Comparison of ENCODE assay signal across 3 cellular contexts in the genomic region with DNA sequence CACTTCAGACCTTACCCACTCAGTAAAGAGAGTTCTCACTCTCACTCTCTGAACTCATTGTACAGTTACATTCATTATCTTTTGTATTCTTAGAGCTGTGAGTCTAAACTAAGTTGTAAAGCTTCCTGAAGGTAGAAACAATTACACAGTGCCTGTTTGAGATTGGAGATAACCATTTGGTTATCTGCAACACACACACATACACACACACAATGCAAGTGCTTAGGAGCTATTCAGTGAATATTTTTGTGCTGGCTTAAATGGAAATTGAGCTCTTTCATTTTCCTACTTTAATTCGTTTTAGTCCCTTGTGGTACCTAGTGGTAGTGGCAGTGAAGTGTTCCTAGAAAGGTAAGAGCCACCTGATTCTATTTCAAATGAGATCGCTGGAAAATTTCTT.
TF ChIP-seq lines count a peak whose summit lies in the region.

No MANE protein-coding gene starts in this region.

TF ChIP-seq in SK-N-SH, 30 proteins besides CTCF, POLR2A, EP300 and RAD21:
- TF ChIP-seq, protein P1, sequence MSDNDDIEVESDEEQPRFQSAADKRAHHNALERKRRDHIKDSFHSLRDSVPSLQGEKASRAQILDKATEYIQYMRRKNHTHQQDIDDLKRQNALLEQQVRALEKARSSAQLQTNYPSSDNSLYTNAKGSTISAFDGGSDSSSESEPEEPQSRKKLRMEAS (IDR thresholded peaks at IDR 0.05; ENCODE audit: low read depth) = no peak
- TF ChIP-seq MXI1 (IDR thresholded peaks at IDR 0.05; ENCODE audit: low read depth, low read length) = no peak
- TF ChIP-seq POLR2AphosphoS5 (IDR thresholded peaks at IDR 0.05; ENCODE audit: low read depth, low read length) = no peak
- no peak for TF ChIP-seq SMC3 (IDR thresholded peaks at IDR 0.05; ENCODE audit: low read depth, low read length)
- no peak for TF ChIP-seq NFIC (IDR thresholded peaks at IDR 0.05; ENCODE audit: borderline replicate concordance)
- TF ChIP-seq RFX5 (IDR thresholded peaks at IDR 0.05; ENCODE audit: low read length) = no peak
- no peak for TF ChIP-seq JUND (IDR thresholded peaks at IDR 0.05)
- TF ChIP-seq, protein P2, sequence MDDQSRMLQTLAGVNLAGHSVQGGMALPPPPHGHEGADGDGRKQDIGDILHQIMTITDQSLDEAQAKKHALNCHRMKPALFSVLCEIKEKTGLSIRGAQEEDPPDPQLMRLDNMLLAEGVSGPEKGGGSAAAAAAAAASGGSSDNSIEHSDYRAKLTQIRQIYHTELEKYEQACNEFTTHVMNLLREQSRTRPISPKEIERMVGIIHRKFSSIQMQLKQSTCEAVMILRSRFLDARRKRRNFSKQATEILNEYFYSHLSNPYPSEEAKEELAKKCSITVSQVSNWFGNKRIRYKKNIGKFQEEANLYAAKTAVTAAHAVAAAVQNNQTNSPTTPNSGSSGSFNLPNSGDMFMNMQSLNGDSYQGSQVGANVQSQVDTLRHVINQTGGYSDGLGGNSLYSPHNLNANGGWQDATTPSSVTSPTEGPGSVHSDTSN (IDR thresholded peaks at IDR 0.05) = no peak
- TF ChIP-seq, protein P3, sequence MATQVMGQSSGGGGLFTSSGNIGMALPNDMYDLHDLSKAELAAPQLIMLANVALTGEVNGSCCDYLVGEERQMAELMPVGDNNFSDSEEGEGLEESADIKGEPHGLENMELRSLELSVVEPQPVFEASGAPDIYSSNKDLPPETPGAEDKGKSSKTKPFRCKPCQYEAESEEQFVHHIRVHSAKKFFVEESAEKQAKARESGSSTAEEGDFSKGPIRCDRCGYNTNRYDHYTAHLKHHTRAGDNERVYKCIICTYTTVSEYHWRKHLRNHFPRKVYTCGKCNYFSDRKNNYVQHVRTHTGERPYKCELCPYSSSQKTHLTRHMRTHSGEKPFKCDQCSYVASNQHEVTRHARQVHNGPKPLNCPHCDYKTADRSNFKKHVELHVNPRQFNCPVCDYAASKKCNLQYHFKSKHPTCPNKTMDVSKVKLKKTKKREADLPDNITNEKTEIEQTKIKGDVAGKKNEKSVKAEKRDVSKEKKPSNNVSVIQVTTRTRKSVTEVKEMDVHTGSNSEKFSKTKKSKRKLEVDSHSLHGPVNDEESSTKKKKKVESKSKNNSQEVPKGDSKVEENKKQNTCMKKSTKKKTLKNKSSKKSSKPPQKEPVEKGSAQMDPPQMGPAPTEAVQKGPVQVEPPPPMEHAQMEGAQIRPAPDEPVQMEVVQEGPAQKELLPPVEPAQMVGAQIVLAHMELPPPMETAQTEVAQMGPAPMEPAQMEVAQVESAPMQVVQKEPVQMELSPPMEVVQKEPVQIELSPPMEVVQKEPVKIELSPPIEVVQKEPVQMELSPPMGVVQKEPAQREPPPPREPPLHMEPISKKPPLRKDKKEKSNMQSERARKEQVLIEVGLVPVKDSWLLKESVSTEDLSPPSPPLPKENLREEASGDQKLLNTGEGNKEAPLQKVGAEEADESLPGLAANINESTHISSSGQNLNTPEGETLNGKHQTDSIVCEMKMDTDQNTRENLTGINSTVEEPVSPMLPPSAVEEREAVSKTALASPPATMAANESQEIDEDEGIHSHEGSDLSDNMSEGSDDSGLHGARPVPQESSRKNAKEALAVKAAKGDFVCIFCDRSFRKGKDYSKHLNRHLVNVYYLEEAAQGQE (IDR thresholded peaks at IDR 0.05; ENCODE audit: low read depth, low read length) = no peak
- TF ChIP-seq ELF1 (IDR thresholded peaks at IDR 0.05) = no peak
- TF ChIP-seq RXRA (IDR thresholded peaks at IDR 0.05; ENCODE audit: borderline replicate concordance, low read depth) = no peak
- TF ChIP-seq SIN3A (IDR thresholded peaks at IDR 0.05; ENCODE audit: borderline replicate concordance, low read depth, low read length) = no peak
- TF ChIP-seq TAF1 (IDR thresholded peaks at IDR 0.05; ENCODE audit: borderline replicate concordance, low read depth, low read length) = no peak
- no peak for TF ChIP-seq FOXM1 (IDR thresholded peaks at IDR 0.05; ENCODE audit: low read depth)
- TF ChIP-seq FOSL2 (IDR thresholded peaks at IDR 0.05; ENCODE audit: borderline replicate concordance, low read depth) = no peak
- no peak for TF ChIP-seq RCOR1 (IDR thresholded peaks at IDR 0.05; ENCODE audit: low read length)
- TF ChIP-seq TEAD4 (IDR thresholded peaks at IDR 0.05; ENCODE audit: borderline replicate concordance, insufficient read depth) = no peak

TF ChIP-seq in SK-N-SH treated with all-trans-retinoic acid at 6 μM for 48 hours, 23 proteins besides CTCF, POLR2A, EP300 and RAD21 (continues in another document):
- TF ChIP-seq, protein P4, sequence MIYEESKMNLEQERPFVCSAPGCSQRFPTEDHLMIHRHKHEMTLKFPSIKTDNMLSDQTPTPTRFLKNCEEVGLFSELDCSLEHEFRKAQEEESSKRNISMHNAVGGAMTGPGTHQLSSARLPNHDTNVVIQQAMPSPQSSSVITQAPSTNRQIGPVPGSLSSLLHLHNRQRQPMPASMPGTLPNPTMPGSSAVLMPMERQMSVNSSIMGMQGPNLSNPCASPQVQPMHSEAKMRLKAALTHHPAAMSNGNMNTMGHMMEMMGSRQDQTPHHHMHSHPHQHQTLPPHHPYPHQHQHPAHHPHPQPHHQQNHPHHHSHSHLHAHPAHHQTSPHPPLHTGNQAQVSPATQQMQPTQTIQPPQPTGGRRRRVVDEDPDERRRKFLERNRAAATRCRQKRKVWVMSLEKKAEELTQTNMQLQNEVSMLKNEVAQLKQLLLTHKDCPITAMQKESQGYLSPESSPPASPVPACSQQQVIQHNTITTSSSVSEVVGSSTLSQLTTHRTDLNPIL (CRISPR knock-in tag; IDR thresholded peaks at IDR 0.05; ENCODE audit: low read depth) = no peak
- TF ChIP-seq, protein P5, sequence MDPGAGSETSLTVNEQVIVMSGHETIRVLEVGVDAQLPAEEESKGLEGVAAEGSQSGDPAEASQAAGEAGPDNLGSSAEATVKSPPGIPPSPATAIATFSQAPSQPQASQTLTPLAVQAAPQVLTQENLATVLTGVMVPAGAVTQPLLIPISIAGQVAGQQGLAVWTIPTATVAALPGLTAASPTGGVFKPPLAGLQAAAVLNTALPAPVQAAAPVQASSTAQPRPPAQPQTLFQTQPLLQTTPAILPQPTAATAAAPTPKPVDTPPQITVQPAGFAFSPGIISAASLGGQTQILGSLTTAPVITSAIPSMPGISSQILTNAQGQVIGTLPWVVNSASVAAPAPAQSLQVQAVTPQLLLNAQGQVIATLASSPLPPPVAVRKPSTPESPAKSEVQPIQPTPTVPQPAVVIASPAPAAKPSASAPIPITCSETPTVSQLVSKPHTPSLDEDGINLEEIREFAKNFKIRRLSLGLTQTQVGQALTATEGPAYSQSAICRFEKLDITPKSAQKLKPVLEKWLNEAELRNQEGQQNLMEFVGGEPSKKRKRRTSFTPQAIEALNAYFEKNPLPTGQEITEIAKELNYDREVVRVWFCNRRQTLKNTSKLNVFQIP (CRISPR knock-in tag; IDR thresholded peaks at IDR 0.05; ENCODE audit: borderline replicate concordance, low read depth) = no peak
- TF ChIP-seq TSHZ2 (CRISPR knock-in tag; IDR thresholded peaks at IDR 0.05) (no peak), BACH2 (CRISPR knock-in tag; IDR thresholded peaks at IDR 0.05; ENCODE audit: borderline replicate concordance) (no peak), ZC3H10 (CRISPR knock-in tag; IDR thresholded peaks at IDR 0.05) (no peak), CSDC2 (CRISPR knock-in tag; IDR thresholded peaks at IDR 0.05) (no peak), GLIS3 (CRISPR knock-in tag; IDR thresholded peaks at IDR 0.05) (no peak), ZNF565 (CRISPR knock-in tag; conservative IDR thresholded peaks at IDR 0.05; ENCODE audit: low read depth) (no peak), ZNF70 (CRISPR knock-in tag; IDR thresholded peaks at IDR 0.05) (no peak), ZFP30 (CRISPR knock-in tag; IDR thresholded peaks at IDR 0.05) (no peak), PPARA (CRISPR knock-in tag; IDR thresholded peaks at IDR 0.05; ENCODE audit: borderline replicate concordance) (no peak), RARB (CRISPR knock-in tag; IDR thresholded peaks at IDR 0.05) (no peak)

TF ChIP-seq in endothelial cell of umbilical vein, 7 proteins besides CTCF, POLR2A, EP300 and RAD21:
- no peak for TF ChIP-seq GATA2 (IDR thresholded peaks at IDR 0.05; ENCODE audit: insufficient read depth, insufficient read length, low read depth, low read length)
- TF ChIP-seq MYC (IDR thresholded peaks at IDR 0.05; ENCODE audit: low read depth, low read length) = no peak
- no peak for TF ChIP-seq EZH2 (IDR thresholded peaks at IDR 0.05; ENCODE audit: borderline replicate concordance, low read depth, low read length, severe bottlenecking)
- no peak for TF ChIP-seq JUN (IDR thresholded peaks at IDR 0.05; ENCODE audit: borderline replicate concordance, insufficient read depth, insufficient read length, low read depth)
- TF ChIP-seq POLR2AphosphoS5 (IDR thresholded peaks at IDR 0.05; ENCODE audit: insufficient read depth, low read depth, low read length) = no peak
- TF ChIP-seq, protein P1 (IDR thresholded peaks at IDR 0.05; ENCODE audit: insufficient read depth, insufficient read length) = no peak
- TF ChIP-seq FOS (IDR thresholded peaks at IDR 0.05; ENCODE audit: borderline replicate concordance, insufficient read depth, low read length) = no peak
TF ChIP-seq in endothelial cell of umbilical vein: peak in this region for 0.
